8 cellular contexts compared by ENCODE assay signal in genomic region chr3:52685285-52685704, GRCh38. TPM values are rescaled to one million over a fixed set of nuclear protein-coding genes. Genes with fewer than 3 reads are reported as not detected.
A peak's percentile ranks its signal among the peaks of the same experiment; 100 is the strongest.
DNase-seq lines count a peak whose midpoint lies in the region; ATAC-seq and TF ChIP-seq lines count a peak whose summit lies in the region.

No MANE protein-coding gene starts in this region.

- DNase-seq in AG09309 (ENCODE audit: low read depth), result no peak
- peak; percentile 16 to 77 for DNase-seq in NCI-H446 (lab: John Stamatoyannopoulos, UW)
- DNase-seq in activated CD4-positive, alpha-beta T cell treated with anti-CD3 and anti-CD28 coated beads for 36 hours, result peak; percentile 92
- DNase-seq in coronary artery (ENCODE audit: low spot score), result peak; percentile 85
- peak; percentile 84 to 94 for DNase-seq in left lung
- peak; percentile 76 for DNase-seq in stimulated activated CD4-positive, alpha-beta T cell treated with anti-CD3 and anti-CD28 coated beads, Interleukin-2, amount 100 ng/mL, for 48 hours

- TF ChIP-seq CTCF in AG09309 (IDR thresholded peaks at IDR 0.05; ENCODE audit: control insufficient read depth, insufficient read depth, low read depth, low read length, missing control alignments) (no peak), coronary artery (IDR thresholded peaks at IDR 0.05) (no peak), left lung (IDR thresholded peaks at IDR 0.05) (no peak)

- intact Hi-C loops in activated CD4-positive, alpha-beta T cell treated with anti-CD3 and anti-CD28 coated beads for 36 hours (cut with DNase I, micrococcal nuclease), result loop anchor here (1.0 to 10.0 kb wide), 13 partner anchors 21 to 1200 kb away; partner anchors contain the start of genes SPCS1 (in 2 of the 2), WDR82 (in 2 of the 2), ABHD14A (in 1 of the 2) and ABHD14B (in 1 of the 2)
- intact Hi-C loops in left lung (cut with DNase I), result no loop called here

- H3K4me3 ChIP-seq in AG09309 (ENCODE audit: control insufficient read depth, low read depth, low read length) (peak overlapping the region; percentile 88), coronary artery (peak overlapping the region; percentile 98), left lung (peak overlapping the region; percentile 68 to 82)

- CTCF ChIA-PET in activated CD4-positive, alpha-beta T cell treated with anti-CD3 and anti-CD28 coated beads for 36 hours (lab: Charles Lee), result interaction anchor here (0.7 to 1.4 kb wide), 4 partner anchors 13 to 208 kb away, joined by 3 to 4 read pairs (median 3); no protein-coding TSS in a partner anchor

- POLR2A ChIA-PET in activated CD4-positive, alpha-beta T cell treated with anti-CD3 and anti-CD28 coated beads for 36 hours (lab: Charles Lee), result interaction anchor here (1.0 to 3.8 kb wide), 4 partner anchors 12 to 149 kb away, joined by 3 to 11 read pairs (median 6); partner anchors contain the start of genes GLT8D1, SPCS1 and UQCC5

- H3K9me3 ChIP-seq in left lung, result no peaks in the 10 kb centered on the region

- H3K9me3 Mint-ChIP-seq in activated CD4-positive, alpha-beta T cell treated with anti-CD3 and anti-CD28 coated beads for 36 hours (ENCODE audit: low read depth), result no peaks in the 10 kb centered on the region

- H3K4me1 Mint-ChIP-seq in activated CD4-positive, alpha-beta T cell treated with anti-CD3 and anti-CD28 coated beads for 36 hours, result peaks cover 75% of the 10 kb centered on the region

- H3K36me3 Mint-ChIP-seq in activated CD4-positive, alpha-beta T cell treated with anti-CD3 and anti-CD28 coated beads for 36 hours (ENCODE audit: low read depth), result peaks cover 62% of the 10 kb centered on the region

- peaks cover 8 to 37% of the 10 kb centered on the region in 2 donors for H3K36me3 ChIP-seq in left lung

- no peaks in the 10 kb centered on the region for H3K27me3 Mint-ChIP-seq in activated CD4-positive, alpha-beta T cell treated with anti-CD3 and anti-CD28 coated beads for 36 hours

- ATAC-seq in GM19023 (IDR thresholded peaks at IDR 0.05; ENCODE audit: unreplicated experiment) (peak; percentile 82), HG03159 (IDR thresholded peaks at IDR 0.05; ENCODE audit: unreplicated experiment) (peak; percentile 82), left lung (peak; percentile 87)
- peak; percentile 73 for ATAC-seq in activated CD4-positive, alpha-beta T cell treated with anti-CD3 and anti-CD28 coated beads for 36 hours

- peaks cover 28 to 75% of the 10 kb centered on the region in 2 donors for H3K4me1 ChIP-seq in left lung

- no peaks in the 10 kb centered on the region for H3K27me3 ChIP-seq in left lung

- H3K4me3 Mint-ChIP-seq in activated CD4-positive, alpha-beta T cell treated with anti-CD3 and anti-CD28 coated beads for 36 hours, result peak overlapping the region; percentile 99

- H3K27ac ChIP-seq in coronary artery (peak overlapping the region; percentile 89 to 100), left lung (peak overlapping the region; percentile 96)

- peak overlapping the region; percentile 99 for H3K27ac Mint-ChIP-seq in activated CD4-positive, alpha-beta T cell treated with anti-CD3 and anti-CD28 coated beads for 36 hours

RNA-seq across cellular contexts. Expression of gene PBRM1, which starts 0.4 kb away (rescaled TPM):
- total RNA-seq in activated CD4-positive, alpha-beta T cell treated with anti-CD3 and anti-CD28 coated beads for 36 hours, result 10 to 100 TPM; 57.6 to 59.8 TPM
- total RNA-seq in left lung, result 10 to 100 TPM; 63.0 to 79.8 TPM

RNA-seq across cellular contexts. Expression of gene GNL3, which starts 0.5 kb away (rescaled TPM):
- total RNA-seq in activated CD4-positive, alpha-beta T cell treated with anti-CD3 and anti-CD28 coated beads for 36 hours, result 100 to 1,000 TPM; 206 to 218 TPM
- total RNA-seq in left lung, result 10 to 100 TPM; 44.5 to 74.7 TPM

RNA-seq across cellular contexts. Expression of gene GLT8D1, which starts 20.3 kb away (rescaled TPM):
- 10 to 100 TPM; 35.2 to 38.0 TPM for total RNA-seq in activated CD4-positive, alpha-beta T cell treated with anti-CD3 and anti-CD28 coated beads for 36 hours
- 10 to 100 TPM; 46.9 to 58.6 TPM for total RNA-seq in left lung

RNA-seq across cellular contexts. Expression of gene SPCS1, which starts 20.6 kb away (rescaled TPM):
- total RNA-seq in activated CD4-positive, alpha-beta T cell treated with anti-CD3 and anti-CD28 coated beads for 36 hours, result 100 to 1,000 TPM; 111 to 120 TPM
- total RNA-seq in left lung, result 100 to 1,000 TPM in 1 of 2 donors, 10 to 100 TPM in 1; 94.5 to 102 TPM

Comparison
In these comparisons a context has a peak if more than half of its experiments do, and no peak if none do; other contexts are left out.
1. intact Hi-C loops: an anchor here in activated CD4-positive, alpha-beta T cell treated with anti-CD3 and anti-CD28 coated beads for 36 hours (1.0 to 10.0 kb wide); none called in left lung.